8 cellular contexts compared by ENCODE assay signal in genomic region chr5:42952575-42952974, GRCh38.
DNase-seq lines count a peak whose midpoint lies in the region; ATAC-seq and TF ChIP-seq lines count a peak whose summit lies in the region.

No MANE protein-coding gene starts in this region.

- H3K23ac ChIP-seq in IMR-90 (ENCODE audit: low read depth, low read length), result peak overlapping the region; percentile 96; the same call in 1 of the 2 replicates

- H2BK5ac ChIP-seq in IMR-90 (ENCODE audit: low read depth, low read length, poor library complexity, severe bottlenecking), result no peak overlapping the region

- no TSS peak for BruUV-seq in IMR-90 (replicated peaks; lab: Mats Ljungman, UMichigan)

- no peak for TF ChIP-seq RAD21 in IMR-90 (IDR thresholded peaks at IDR 0.05; ENCODE audit: low read length)

- H3K56ac ChIP-seq in IMR-90 (ENCODE audit: extremely low read depth, insufficient read depth, low read length), result no peak overlapping the region

- H3K27me3 ChIP-seq in IMR-90 (ENCODE audit: control insufficient read depth, insufficient read depth, low read length), result no peaks in the 10 kb centered on the region
- no peaks in the 10 kb centered on the region for H3K27me3 ChIP-seq in brain microvascular endothelial cell (replicated peaks)
- H3K27me3 ChIP-seq in prostate gland (replicated peaks; ENCODE audit: insufficient read depth), result peaks cover 13% of the 10 kb centered on the region
- no peaks in the 10 kb centered on the region for H3K27me3 ChIP-seq in hepatocyte
- peaks cover 4% of the 10 kb centered on the region for H3K27me3 ChIP-seq in adrenal gland

- peak overlapping the region in 1 of 2 experiments; percentile 44; a peak in 1 of 4 replicates for H4K8ac ChIP-seq in IMR-90 (ENCODE audit: low read depth in 2 of 2, low read length in 2 of 2)

- no peak overlapping the region for H2BK15ac ChIP-seq in IMR-90 (ENCODE audit: low read depth, low read length)

- H3K79me2 ChIP-seq in hepatocyte, result no peaks in the 10 kb centered on the region

- no peak overlapping the region; the same call in 1 of the 2 replicates for H2AK5ac ChIP-seq in IMR-90 (ENCODE audit: low read depth, low read length)

- 18% methylated on average over 4 of the region's 12 CpGs; no CpG with 5 or more reads in 1 of the 2 experiments for WGBS in IMR-90 (ENCODE audit: extremely low coverage in 2 of 2, insufficient read length in 1 of 2), 2 experiments
- 22% methylated on average over 12 of the region's 12 CpGs for WGBS in prostate gland
- WGBS in hepatocyte (ENCODE audit: low lambda C conversion rate, missing lambda C conversion rate), result 98% methylated on average over 12 of the region's 12 CpGs
- WGBS in adrenal gland, 4 donors, result 28 to 33% (median 29%) methylated on average over 12 of the region's 12 CpGs

- peaks cover 23 to 31% of the 10 kb centered on the region in 2 experiments for H3K79me1 ChIP-seq in IMR-90 (ENCODE audit: low read depth in 1 of 2, low read length in 2 of 2)

- H2AK9ac ChIP-seq in IMR-90 (replicated peaks; ENCODE audit: low read depth, low read length, poor library complexity), result peak overlapping the region; percentile 44

- no peaks in the 10 kb centered on the region for H3K9me1 ChIP-seq in IMR-90 (ENCODE audit: insufficient read depth, low read length)

- 0 out of 2 replicates have a peak overlapping the region, but pooled peaks have one; percentile 88 for H3K4ac ChIP-seq in IMR-90 (ENCODE audit: low read depth, low read length)

- in situ Hi-C loops in IMR-90 (cut with MboI; ENCODE audit: low sequenced_read_pairs) (loop anchor here (5.0 kb wide), 1 partner anchor 40 kb away; no protein-coding TSS in a partner anchor), brain microvascular endothelial cell (cut with HindIII; ENCODE audit: low pct_ligation_motif_present, low sequenced_read_pairs) (no loop called here)

- H4K20me1 ChIP-seq in IMR-90 (ENCODE audit: insufficient read depth, low read length), result no peaks in the 10 kb centered on the region
- H4K20me1 ChIP-seq in hepatocyte (ENCODE audit: insufficient read depth, poor library complexity, severe bottlenecking), result no peaks in the 10 kb centered on the region

- DNase-seq in CD1c-positive myeloid dendritic cell (ENCODE audit: extremely low spot score) (peak; percentile 16), IMR-90 (no peak), brain microvascular endothelial cell (no peak), prostate gland (ENCODE audit: low spot score) (no peak), hepatocyte (ENCODE audit: low spot score) (no peak), NOMO-1 treated with DMSO at 0.1 percent for 48 hours (lab: John Stamatoyannopoulos, UW; ENCODE audit: unreplicated experiment) (no peak), adrenal gland (no peak), NCI-H1694 treated with DMSO at 0.1 percent for 48 hours (lab: John Stamatoyannopoulos, UW) (no peak)

- H2AFZ ChIP-seq in IMR-90 (replicated peaks; ENCODE audit: low read length, poor library complexity), result no peak overlapping the region
- H2AFZ ChIP-seq in hepatocyte, result no peak overlapping the region

- H3K9ac ChIP-seq in IMR-90 (ENCODE audit: low read depth, low read length), result peak overlapping the region; percentile 57

- no peaks in the 10 kb centered on the region for H3K9me2 ChIP-seq in hepatocyte (replicated peaks; ENCODE audit: insufficient read depth)

- TF ChIP-seq CTCF in IMR-90 (conservative IDR thresholded peaks at IDR 0.05; ENCODE audit: low read depth, low read length) (no peak), brain microvascular endothelial cell (IDR thresholded peaks at IDR 0.05; ENCODE audit: low read depth, low read length, missing control alignments) (no peak), prostate gland (IDR thresholded peaks at IDR 0.05) (no peak), hepatocyte (IDR thresholded peaks at IDR 0.05; ENCODE audit: poor library complexity) (no peak), adrenal gland (IDR thresholded peaks at IDR 0.05) (no peak)

- no peak overlapping the region; the same call in 1 of the 2 replicates for H3K18ac ChIP-seq in IMR-90 (ENCODE audit: low read depth, low read length)

- no peak overlapping the region for H2BK120ac ChIP-seq in IMR-90 (ENCODE audit: low read depth, low read length)

- H2BK20ac ChIP-seq in IMR-90 (ENCODE audit: low read depth, low read length), result no peak overlapping the region

- H3K4me1 ChIP-seq in IMR-90 (ENCODE audit: control insufficient read depth, insufficient read depth, low read length), result peaks cover 4% of the 10 kb centered on the region
- no peaks in the 10 kb centered on the region for H3K4me1 ChIP-seq in prostate gland (replicated peaks)
- H3K4me1 ChIP-seq in hepatocyte (ENCODE audit: insufficient read depth), result no peaks in the 10 kb centered on the region
- H3K4me1 ChIP-seq in adrenal gland (replicated peaks in 1 of 2), result peaks cover 0 to 20% of the 10 kb centered on the region in 2 donors

- peak overlapping the region; percentile 37; the same call in 1 of the 2 replicates for H3K14ac ChIP-seq in IMR-90 (replicated peaks; ENCODE audit: low read depth, low read length)

- H4K5ac ChIP-seq in IMR-90 (ENCODE audit: low read depth, low read length), result no peak overlapping the region

- dilution Hi-C loops in IMR-90 (cut with HindIII; ENCODE audit: low sequenced_read_pairs, unreplicated experiment), result no loop called here

- H3K4me2 ChIP-seq in IMR-90 (ENCODE audit: low read depth, low read length) (peak overlapping the region; percentile 46), hepatocyte (no peak overlapping the region)

- POLR2A ChIA-PET in IMR-90 (lab: Charles Lee; ENCODE audit: unreplicated experiment), result interaction anchor here (0.6 kb wide), 1 partner anchor 390 kb away, joined by 3 read pairs; no protein-coding TSS in a partner anchor

- H3K4me3 ChIP-seq in IMR-90 (ENCODE audit: insufficient read depth, low read depth, low read length), result peak overlapping the region; percentile 45
- H3K4me3 ChIP-seq in brain microvascular endothelial cell (ENCODE audit: low read depth, low read length), result peak overlapping the region; percentile 60
- peak overlapping the region; percentile 29 to 39 for H3K4me3 ChIP-seq in prostate gland
- H3K4me3 ChIP-seq in hepatocyte, result no peak overlapping the region
- peak overlapping the region in 2 of 4 donors; percentile 28 to 49 for H3K4me3 ChIP-seq in adrenal gland

- CTCF ChIA-PET in IMR-90 (lab: Yijun Ruan, JAX), result no interaction called here

- TF ChIP-seq POLR2A in IMR-90 (IDR thresholded peaks at IDR 0.05; ENCODE audit: low read depth, low read length) (no peak), prostate gland (IDR thresholded peaks at IDR 0.05) (no peak), adrenal gland (IDR thresholded peaks at IDR 0.05) (no peak)

- H3K27ac ChIP-seq in IMR-90 (ENCODE audit: insufficient read depth, low read length), result peak overlapping the region; percentile 90
- H3K27ac ChIP-seq in brain microvascular endothelial cell, result peak overlapping the region; percentile 95
- no peak overlapping the region for H3K27ac ChIP-seq in prostate gland
- H3K27ac ChIP-seq in hepatocyte, result no peak overlapping the region
- peak overlapping the region in 1 of 5 donors; percentile 92 for H3K27ac ChIP-seq in adrenal gland

- peaks cover 2% of the 10 kb centered on the region; the same call in 1 of the 2 replicates for H3K36me3 ChIP-seq in IMR-90 (ENCODE audit: control insufficient read depth, insufficient read depth, low read length)
- H3K36me3 ChIP-seq in brain microvascular endothelial cell (replicated peaks), result no peaks in the 10 kb centered on the region
- H3K36me3 ChIP-seq in prostate gland, result no peaks in the 10 kb centered on the region
- no peaks in the 10 kb centered on the region for H3K36me3 ChIP-seq in hepatocyte (replicated peaks; ENCODE audit: insufficient read depth, low read depth)
- H3K36me3 ChIP-seq in adrenal gland (replicated peaks in 1 of 2), result no peaks in the 10 kb centered on the region

- intact Hi-C loops in IMR-90 (cut with micrococcal nuclease), result loop anchor here (5.0 kb wide), 2 partner anchors 170 to 560 kb away; partner anchors contain the start of gene ZNF131
- intact Hi-C loops in prostate gland (cut with DNase I), result loop anchor here (5.0 kb wide), 1 partner anchor 50 kb away; no protein-coding TSS in a partner anchor
- intact Hi-C loops in adrenal gland (cut with DNase I), result loop anchor here in 1 of 2 donors (5.0 kb wide), 1 partner anchor 40 kb away; no protein-coding TSS in a partner anchor

- H3K9me3 ChIP-seq in IMR-90 (ENCODE audit: control insufficient read depth, insufficient read depth, low read length), result peaks cover 29% of the 10 kb centered on the region
- no peaks in the 10 kb centered on the region for H3K9me3 ChIP-seq in prostate gland
- H3K9me3 ChIP-seq in hepatocyte (ENCODE audit: low read depth), result no peaks in the 10 kb centered on the region
- peaks cover 0 to 19% (median 0%) of the 10 kb centered on the region in 3 donors for H3K9me3 ChIP-seq in adrenal gland (replicated peaks in 1 of 3)

- H4K91ac ChIP-seq in IMR-90 (ENCODE audit: insufficient read depth, low read depth, low read length), result no peak overlapping the region

- no peak for ATAC-seq in IMR-90 (ENCODE audit: low read depth)

TF ChIP-seq in IMR-90, 13 proteins besides CTCF, POLR2A, EP300 and RAD21 (continues in another document):
- TF ChIP-seq MAZ (IDR thresholded peaks at IDR 0.05; ENCODE audit: borderline replicate concordance, low read depth, low read length), result no peak
- TF ChIP-seq CEBPB (IDR thresholded peaks at IDR 0.05; ENCODE audit: low read depth, low read length), result no peak
- no peak for TF ChIP-seq BHLHE40 (IDR thresholded peaks at IDR 0.05; ENCODE audit: low read depth, low read length)
- no peak for TF ChIP-seq RFX5 (IDR thresholded peaks at IDR 0.05; ENCODE audit: low read depth, low read length)
- TF ChIP-seq ELK1 (IDR thresholded peaks at IDR 0.05; ENCODE audit: borderline replicate concordance, low read depth, low read length), result no peak
- TF ChIP-seq MAFK (IDR thresholded peaks at IDR 0.05; ENCODE audit: low read depth, low read length), result no peak
- TF ChIP-seq SMC3 (IDR thresholded peaks at IDR 0.05; ENCODE audit: low read depth, low read length), result no peak
- TF ChIP-seq FOS (IDR thresholded peaks at IDR 0.05; ENCODE audit: low read depth, low read length), result no peak
- TF ChIP-seq MXI1 (IDR thresholded peaks at IDR 0.05; ENCODE audit: borderline replicate concordance, low read depth, low read length), result no peak

Comparison
In these comparisons a context has a peak if more than half of its experiments do, and no peak if none do; other contexts are left out.
1. H3K27ac ChIP-seq: peak in IMR-90 (single experiment) and brain microvascular endothelial cell (single experiment); none in prostate gland (0 of 2) and hepatocyte (single experiment).